ENCODE assay signal across 9 cellular contexts in the genomic region with DNA sequence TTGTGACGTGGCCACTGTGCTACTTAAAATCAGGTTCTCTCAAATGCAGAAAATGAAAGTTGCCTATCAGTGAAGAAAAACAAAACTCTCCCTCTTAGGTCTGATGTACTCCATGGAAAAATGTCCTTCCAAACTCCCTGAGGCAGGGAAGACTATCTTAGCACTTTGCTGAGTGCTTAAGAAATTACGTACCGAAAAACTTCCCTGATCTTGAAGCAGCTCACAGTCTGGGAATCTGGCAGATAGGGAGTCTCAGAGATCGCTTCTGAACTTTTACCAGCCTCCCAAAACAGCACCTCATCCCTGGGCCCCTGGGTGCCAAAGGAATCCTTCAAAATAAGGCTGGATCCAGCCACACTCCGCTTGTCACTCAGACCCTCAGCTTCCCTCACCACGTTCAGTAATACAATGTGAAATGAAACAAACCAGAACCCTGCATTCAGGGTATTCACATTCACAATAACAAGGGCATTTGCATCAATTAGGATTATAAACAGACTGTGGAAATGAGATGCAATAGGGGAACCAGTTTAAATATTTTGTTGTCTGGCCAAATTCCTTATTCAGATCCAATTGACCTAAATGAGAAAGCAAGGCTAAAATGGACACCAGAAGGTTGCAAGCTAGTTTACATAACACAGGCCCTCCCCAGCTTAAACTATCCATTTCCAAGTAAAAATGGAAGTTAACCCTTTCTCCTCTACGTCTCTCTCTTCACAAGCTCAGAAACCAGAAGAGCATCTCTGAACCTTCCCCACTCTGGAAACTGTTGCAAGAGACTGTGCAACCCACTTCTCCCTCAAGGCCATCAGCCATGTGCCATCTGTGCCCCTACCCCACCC. TPM values are rescaled to one million over a fixed set of nuclear protein-coding genes. Genes with fewer than 3 reads are reported as not detected.
A peak's percentile ranks its signal among the peaks of the same experiment; 100 is the strongest.
DNase-seq lines count a peak whose midpoint lies in the region; ATAC-seq and TF ChIP-seq lines count a peak whose summit lies in the region.
"Had no signal": no experiment of that assay in that cellular context is flagged by ENCODE, and none has a peak within 500 bp of the region (broad histone marks: within the 10 kb centered on the region; RNA-seq: fewer than 3 reads in every experiment).

No MANE protein-coding gene starts in this region.

- H3K27ac ChIP-seq in left ventricle myocardium inferior (replicated peaks) (peak overlapping the region; percentile 75), stomach (peak overlapping the region; percentile 73 to 82 (median 75))

- intact Hi-C loops in left ventricle myocardium inferior (cut with micrococcal nuclease), result no loop called here
- intact Hi-C loops in stomach (cut with DNase I; ENCODE audit: low total_unique reads), result no loop called here

- ATAC-seq in GM21390 (IDR thresholded peaks at IDR 0.05; ENCODE audit: unreplicated experiment), result peak; percentile 35

- H3K27me3 ChIP-seq in left ventricle myocardium inferior (ENCODE audit: low read depth) (no peaks in the 10 kb centered on the region), stomach (no peaks in the 10 kb centered on the region)

- H3K4me3 ChIP-seq in left ventricle myocardium inferior, result peak overlapping the region; percentile 53
- peak overlapping the region; percentile 21 to 28 (median 24) for H3K4me3 ChIP-seq in stomach

- DNase-seq in left ventricle myocardium inferior (no peak), stomach (no peak), MV-4-11 (lab: John Stamatoyannopoulos, UW) (no peak), AML-193 (lab: John Stamatoyannopoulos, UW) (no peak), NCI-H1436 treated with DMSO at 0.1 percent for 48 hours (lab: John Stamatoyannopoulos, UW) (no peak), COR-L47 (lab: John Stamatoyannopoulos, UW) (no peak)
- DNase-seq: activated CD4-positive, alpha-beta memory T cell treated with anti-CD3 and anti-CD28 coated beads for 36 hours had no signal

- 36 to 59% (median 40%) methylated on average over 7 of the region's 7 CpGs for WGBS in stomach, 5 donors

- H3K9me3 ChIP-seq in left ventricle myocardium inferior (replicated peaks), result peaks cover 10% of the 10 kb centered on the region
- H3K9me3 ChIP-seq in stomach, result peaks cover 6 to 8% (median 7%) of the 10 kb centered on the region in 4 donors

- TF ChIP-seq POLR2A in Raji (IDR thresholded peaks at IDR 0.05; ENCODE audit: insufficient read depth, low read depth, low read length), result peak; percentile 61
- no peak for TF ChIP-seq POLR2A in stomach (IDR thresholded peaks at IDR 0.05)

- H3K36me3 ChIP-seq in left ventricle myocardium inferior (no peaks in the 10 kb centered on the region), stomach (no peaks in the 10 kb centered on the region)

- H3K4me1 ChIP-seq in left ventricle myocardium inferior (peaks cover 46% of the 10 kb centered on the region), stomach (peaks cover 25 to 40% (median 29%) of the 10 kb centered on the region in 4 donors)

- TF ChIP-seq EP300 in stomach (IDR thresholded peaks at IDR 0.05), result no peak

- TF ChIP-seq CTCF in left ventricle myocardium inferior (IDR thresholded peaks at IDR 0.05; ENCODE audit: borderline replicate concordance) (no peak), stomach (IDR thresholded peaks at IDR 0.05) (no peak)

RNA-seq across cellular contexts. Expression of gene OSBPL10, which starts 20.9 kb away (rescaled TPM):
- total RNA-seq in left ventricle myocardium inferior, result 6.4 TPM
- total RNA-seq in stomach, result 10 to 100 TPM in 3 of 5 donors, 1 to 10 TPM in 2; 1.8 to 37.7 (median 21.3) TPM
- 1 to 10 TPM; 3.3 to 6.0 (median 5.8) TPM for polyA plus RNA-seq in stomach

RNA-seq across cellular contexts. Expression of gene ZNF860, which starts 21.4 kb away (rescaled TPM):
- total RNA-seq in left ventricle myocardium inferior (0.08 TPM), stomach (1 to 10 TPM in 2 of 5 donors, not detected in 3; 1.2 to 2.0 TPM)
- polyA plus RNA-seq in stomach, result 1 to 10 TPM in 1 of 3 donors, under 1 TPM in 1, not detected in 1; 0.50 to 1.5 TPM
